In genomic region chr10:31920538-31920937, GRCh38 we compare ENCODE assay signal across 13 cellular contexts. TPM values are rescaled to one million over a fixed set of nuclear protein-coding genes. Genes with fewer than 3 reads are reported as not detected.
DNase-seq lines count a peak whose midpoint lies in the region; ATAC-seq and TF ChIP-seq lines count a peak whose summit lies in the region.
"Had no signal": no experiment of that assay in that cellular context is flagged by ENCODE, and none has a peak within 500 bp of the region (broad histone marks: within the 10 kb centered on the region; RNA-seq: fewer than 3 reads in every experiment).

No MANE protein-coding gene starts in this region.

- H3K23ac ChIP-seq in trophoblast cell (ENCODE audit: low read length) = no peak overlapping the region

- peaks cover 8 to 100% (median 56%) of the 10 kb centered on the region in 11 experiments; a peak in 19 of 22 replicates for H4K20me1 ChIP-seq in BLaER1 treated with 17β-estradiol and CSF1 and Interleukin-3, amounts not matched to agents 10 nM and 100 nM

- H3K4ac ChIP-seq in trophoblast cell (ENCODE audit: low read depth, low read length) = no peak overlapping the region

- TF ChIP-seq CTCF in mucosa of descending colon (IDR thresholded peaks at IDR 0.05) = no peak

- ATAC-seq in GM18909 (IDR thresholded peaks at IDR 0.05; ENCODE audit: poor library complexity, unreplicated experiment) = peak; percentile 62
- ATAC-seq in HG02571 (IDR thresholded peaks at IDR 0.05; ENCODE audit: unreplicated experiment) = peak; percentile 73
- ATAC-seq in HG03432 (IDR thresholded peaks at IDR 0.05; ENCODE audit: unreplicated experiment) = peak; percentile 60
- ATAC-seq in mucosa of descending colon = no peak

- H3K79me1 ChIP-seq in trophoblast cell (ENCODE audit: low read length) = no peaks in the 10 kb centered on the region

- no peak overlapping the region for H4K91ac ChIP-seq in trophoblast cell (ENCODE audit: low read depth, low read length)

- H2AFZ ChIP-seq in trophoblast cell (ENCODE audit: insufficient read depth, low read length, poor library complexity) = no peak overlapping the region
- H2AFZ ChIP-seq: hepatocyte had no signal

- peaks cover 0 to 17% (median 13%) of the 10 kb centered on the region in 11 experiments; a peak in 16 of 22 replicates for H3K9me3 ChIP-seq in BLaER1 treated with 17β-estradiol and CSF1 and Interleukin-3, amounts not matched to agents 10 nM and 100 nM (replicated peaks in 1 of 11)
- H3K9me3 ChIP-seq in trophoblast cell (ENCODE audit: insufficient read depth, low read depth, low read length) (no peaks in the 10 kb centered on the region), mucosa of descending colon (no peaks in the 10 kb centered on the region)
- H3K9me3 ChIP-seq: SK-N-SH had no signal

- H3K27ac ChIP-seq in BLaER1 treated with 17β-estradiol and CSF1 and Interleukin-3, amounts not matched to agents 10 nM and 100 nM = peak overlapping the region in 4 of 11 experiments; percentile 16 to 29 (median 20); a peak in 4 of 22 replicates
- no peak overlapping the region for H3K27ac ChIP-seq in trophoblast cell (ENCODE audit: low read depth, low read length)
- H3K27ac ChIP-seq: epithelial cell of prostate, hepatocyte had no signal

- H2BK120ac ChIP-seq in trophoblast cell (ENCODE audit: insufficient read depth, low read length, poor library complexity) = no peak overlapping the region

- H2AK5ac ChIP-seq in trophoblast cell (ENCODE audit: low read length) = no peak overlapping the region

- no peak overlapping the region for H2BK12ac ChIP-seq in trophoblast cell (ENCODE audit: low read length)

- intact Hi-C loops in mucosa of descending colon (cut with DNase I, micrococcal nuclease) = no loop called here

- H3K79me2 ChIP-seq in trophoblast cell (ENCODE audit: control insufficient read depth, insufficient read depth, low read length, poor library complexity) = peaks cover 1% of the 10 kb centered on the region

- H3K4me2 ChIP-seq in BLaER1 treated with 17β-estradiol and CSF1 and Interleukin-3, amounts not matched to agents 10 nM and 100 nM = peak overlapping the region in 7 of 11 experiments; percentile 20 to 66 (median 53); a peak in 12 of 22 replicates
- no peak overlapping the region for H3K4me2 ChIP-seq in trophoblast cell (ENCODE audit: low read length)
- H3K4me2 ChIP-seq: hepatocyte, SK-N-SH had no signal

- peaks cover 22 to 65% (median 43%) of the 10 kb centered on the region in 10 experiments for H3K4me1 ChIP-seq in BLaER1 treated with 17β-estradiol and CSF1 and Interleukin-3, amounts not matched to agents 10 nM and 100 nM
- H3K4me1 ChIP-seq in trophoblast cell (ENCODE audit: control insufficient read depth in 1 of 2, insufficient read depth in 2 of 2, low read length in 2 of 2) = no peaks in the 10 kb centered on the region
- H3K4me1 ChIP-seq in mucosa of descending colon (ENCODE audit: low read depth) = no peaks in the 10 kb centered on the region

- no peak overlapping the region for H4K12ac ChIP-seq in trophoblast cell (ENCODE audit: low read depth, low read length)

- no peak overlapping the region for H2BK5ac ChIP-seq in trophoblast cell (ENCODE audit: low read depth, low read length, poor library complexity)

- DNase-seq in DMS79 treated with DMSO at 0.1 percent for 48 hours (lab: John Stamatoyannopoulos, UW) (no peak), trophoblast cell (no peak), mucosa of descending colon (no peak), AML-193 (lab: John Stamatoyannopoulos, UW) (no peak)
- DNase-seq: activated CD4-positive, CD25-positive, alpha-beta regulatory T cell; NCI-H2029; SK-N-SH had no signal

- H3K36me3 ChIP-seq in BLaER1 treated with 17β-estradiol and CSF1 and Interleukin-3, amounts not matched to agents 10 nM and 100 nM = peaks cover 0 to 15% (median 0%) of the 10 kb centered on the region in 11 experiments; a peak in 5 of 22 replicates
- H3K36me3 ChIP-seq in trophoblast cell (ENCODE audit: control insufficient read depth in 1 of 2, insufficient read depth in 2 of 2, low read length in 2 of 2) (no peaks in the 10 kb centered on the region), mucosa of descending colon (ENCODE audit: low read depth) (no peaks in the 10 kb centered on the region)

- H3K9ac ChIP-seq in BLaER1 treated with 17β-estradiol and CSF1 and Interleukin-3, amounts not matched to agents 10 nM and 100 nM = 0 out of 22 replicates have a peak overlapping the region, but pooled peaks of 1 of the 11 experiments have one; percentile 1
- H3K9ac ChIP-seq in trophoblast cell (ENCODE audit: low read length) = no peak overlapping the region
- H3K9ac ChIP-seq: SK-N-SH had no signal

- WGBS in trophoblast cell (ENCODE audit: extremely low coverage, insufficient coverage, insufficient read length) = no CpG with 5 or more reads among the region's 2 CpGs

- no peak overlapping the region for H4K8ac ChIP-seq in trophoblast cell (ENCODE audit: low read depth, low read length)

- H3K18ac ChIP-seq in trophoblast cell (ENCODE audit: low read length) = no peak overlapping the region

- no peaks in the 10 kb centered on the region for H3K27me3 ChIP-seq in BLaER1 treated with 17β-estradiol and CSF1 and Interleukin-3, amounts not matched to agents 10 nM and 100 nM
- H3K27me3 ChIP-seq in trophoblast cell (ENCODE audit: insufficient read depth, low read length) = no peaks in the 10 kb centered on the region
- H3K27me3 ChIP-seq: hepatocyte had no signal

- no peak overlapping the region for H3K4me3 ChIP-seq in BLaER1 treated with 17β-estradiol and CSF1 and Interleukin-3, amounts not matched to agents 10 nM and 100 nM
- H3K4me3 ChIP-seq in trophoblast cell (ENCODE audit: low read depth, low read length) (no peak overlapping the region), mucosa of descending colon (no peak overlapping the region)
- H3K4me3 ChIP-seq: hepatocyte had no signal

- H3K14ac ChIP-seq in trophoblast cell (ENCODE audit: low read length) = no peak overlapping the region

RNA-seq across cellular contexts. Expression of gene ARHGAP12, which starts 8.1 kb away (rescaled TPM):
- 15.5 and 16.4 TPM in 2 replicates for polyA plus RNA-seq in trophoblast cell (2013)
- 10 to 100 TPM; 37.2 to 44.4 (median 44.3) TPM for total RNA-seq in mucosa of descending colon
